ENCODE assay signal across 18 cellular contexts in the genomic region with DNA sequence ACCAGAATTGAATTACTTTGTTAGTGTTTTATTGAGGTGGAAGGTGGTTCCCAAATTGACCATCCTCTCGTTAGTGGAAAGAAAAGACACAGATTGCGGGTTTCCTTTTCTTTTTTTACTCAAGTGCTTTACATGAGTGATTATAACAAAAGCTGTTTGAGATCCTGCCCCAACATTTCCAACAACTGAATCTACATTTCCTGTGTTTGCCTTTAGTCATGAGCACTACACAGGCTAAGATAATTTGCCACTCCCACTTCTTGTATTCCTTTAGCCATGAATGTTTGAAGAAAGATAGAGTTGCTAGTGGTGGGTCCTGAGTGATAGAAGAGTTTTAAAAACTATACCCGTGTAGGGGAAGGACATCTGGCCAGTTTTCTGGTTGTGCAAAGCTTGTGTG. TPM values are rescaled to one million over a fixed set of nuclear protein-coding genes. Genes with fewer than 3 reads are reported as not detected.
DNase-seq lines count a peak whose midpoint lies in the region; FAIRE-seq and TF ChIP-seq lines count a peak whose summit lies in the region.
"Had no signal": no experiment of that assay in that cellular context is flagged by ENCODE, and none has a peak within 500 bp of the region (broad histone marks: within the 10 kb centered on the region; RNA-seq: fewer than 3 reads in every experiment).

No MANE protein-coding gene starts in this region.

- H4K5ac ChIP-seq in H9 (ENCODE audit: insufficient read length, low read depth, low read length): no peak overlapping the region

- H3T11ph ChIP-seq in H9 (ENCODE audit: low read length): no peak overlapping the region

- H3K4me3 Mint-ChIP-seq in H9: no peak overlapping the region
- H3K4me3 Mint-ChIP-seq: T-helper 1 cell treated with Interleukin-12 subunit alpha and Interleukin-12 subunit beta and Interleukin-4 antibody, amounts not matched to agents 30 μg/mL and 1 μg/mL, for 36 hours had no signal

- no peak overlapping the region for H2BK120ac ChIP-seq in H9 (ENCODE audit: low read depth, low read length, poor library complexity, severe bottlenecking)

- H2BK5ac ChIP-seq in H9 (ENCODE audit: insufficient read length, low read length): no peak overlapping the region

- no peak overlapping the region for H3K4me2 ChIP-seq in H9 (ENCODE audit: insufficient read depth, insufficient read length, low read length)

- DNase-seq in NCI-H2081 (lab: John Stamatoyannopoulos, UW) (peak; percentile 37 to 64), NCI-H2081 treated with DMSO at 0.1 percent for 48 hours (lab: John Stamatoyannopoulos, UW) (no peak), H9 (no peak), NCI-H748 treated with DMSO at 0.1 percent for 48 hours (lab: John Stamatoyannopoulos, UW) (peak; percentile 82), epithelial cell of prostate (ENCODE audit: low read depth, low spot score) (peak; percentile 33), DMS 273 (lab: John Stamatoyannopoulos, UW; ENCODE audit: unreplicated experiment) (no peak), NCI-H1930 (lab: John Stamatoyannopoulos, UW) (no peak), D721Med (ENCODE audit: insufficient read length, low spot score) (no peak)
- DNase-seq: Caco-2, GOT3, IMR-90, Kasumi-1, NCI-H1105 treated with DMSO at 0.1 percent for 48 hours, NCI-H524, Peyer's patch, SHP77 treated with DMSO at 0.1 percent for 48 hours had no signal

- H2BK20ac ChIP-seq in H9 (ENCODE audit: low read depth, low read length, poor library complexity, severe bottlenecking): no peak overlapping the region

- H3K27ac ChIP-seq in H9 (ENCODE audit: insufficient read length, low read depth, low read length): no peak overlapping the region
- peak overlapping the region; percentile 50 for H3K27ac ChIP-seq in epithelial cell of prostate
- H3K27ac ChIP-seq: Peyer's patch had no signal

- H2BK15ac ChIP-seq in H9 (ENCODE audit: low read depth, low read length): 0 out of 2 replicates have a peak overlapping the region, but pooled peaks have one; percentile 44

- H2AK5ac ChIP-seq in H9 (ENCODE audit: insufficient read length, low read length): no peak overlapping the region

- H2AFZ ChIP-seq in H9 (ENCODE audit: low read length): no peak overlapping the region

- no peak overlapping the region for H3K18ac ChIP-seq in H9 (ENCODE audit: insufficient read length, low read depth, low read length)

- no peak for FAIRE-seq in D721Med (lab: Jason Lieb, UNC)
- FAIRE-seq: A204.1 had no signal

- H4K8ac ChIP-seq in H9 (replicated peaks; ENCODE audit: insufficient read length, low read depth, low read length): no peak overlapping the region

- no peaks in the 10 kb centered on the region for H3K27me3 ChIP-seq in H9 (ENCODE audit: insufficient read depth, low read length)
- H3K27me3 ChIP-seq: Peyer's patch had no signal

- peaks cover 3 to 12% of the 10 kb centered on the region in 2 experiments for H3K4me1 Mint-ChIP-seq in H9

- no peaks in the 10 kb centered on the region for H3K79me2 ChIP-seq in H9 (ENCODE audit: insufficient read depth, low read length)

- H3K14ac ChIP-seq in H9 (ENCODE audit: insufficient read depth, low read length): no peak overlapping the region

- TF ChIP-seq CTCF in H9 (conservative IDR thresholded peaks at IDR 0.05) (no peak), D721Med (IDR thresholded peaks at IDR 0.05; ENCODE audit: insufficient read depth, missing control alignments) (no peak)

- no peak overlapping the region for H4K91ac ChIP-seq in H9 (ENCODE audit: insufficient read length, low read depth, low read length)

- WGBS in H9 (ENCODE audit: extremely low coverage, insufficient read length, low lambda C conversion rate): no CpG with 5 or more reads among the region's 3 CpGs

- H3K23me2 ChIP-seq in H9 (ENCODE audit: insufficient read length, low read depth, low read length, poor library complexity, severe bottlenecking): no peaks in the 10 kb centered on the region

- H3K23ac ChIP-seq in H9 (ENCODE audit: insufficient read length, low read depth, low read length): no peak overlapping the region

- no peaks in the 10 kb centered on the region for H3K79me1 ChIP-seq in H9 (ENCODE audit: insufficient read depth, low read depth, low read length, poor library complexity, severe bottlenecking)

- no peaks in the 10 kb centered on the region; the same call in 1 of the 2 replicates for H3K27me3 Mint-ChIP-seq in H9 (ENCODE audit: low read depth)

- H3K4ac ChIP-seq in H9 (ENCODE audit: low read depth, low read length): no peak overlapping the region

- no peak overlapping the region for H3K27ac Mint-ChIP-seq in H9
- H3K27ac Mint-ChIP-seq: T-helper 1 cell treated with Interleukin-12 subunit alpha and Interleukin-12 subunit beta and Interleukin-4 antibody, amounts not matched to agents 30 μg/mL and 1 μg/mL, for 36 hours had no signal

- H3K4me1 ChIP-seq in H9 (ENCODE audit: insufficient read depth, low read length): no peaks in the 10 kb centered on the region
- H3K4me1 ChIP-seq: Caco-2, Peyer's patch had no signal

- H3K9ac ChIP-seq in H9 (ENCODE audit: extremely low read depth, insufficient read length, low read length): no peak overlapping the region

- no peaks in the 10 kb centered on the region for H3K36me3 Mint-ChIP-seq in H9 (ENCODE audit: insufficient read depth in 1 of 3, low read depth in 3 of 3)

- no peak overlapping the region for H2BK12ac ChIP-seq in H9 (ENCODE audit: insufficient read length, low read depth, low read length)

- H3K9me3 ChIP-seq in H9 (ENCODE audit: control insufficient read depth, low read depth, low read length): no peaks in the 10 kb centered on the region
- H3K9me3 ChIP-seq: Caco-2, Peyer's patch had no signal

- H3K9me3 Mint-ChIP-seq in H9: no peaks in the 10 kb centered on the region; a peak in 1 of 5 replicates

- H4K20me1 ChIP-seq in H9 (ENCODE audit: control insufficient read depth, insufficient read depth, insufficient read length): no peaks in the 10 kb centered on the region

- no peak overlapping the region for H3K56ac ChIP-seq in H9 (ENCODE audit: insufficient read length, low read depth, low read length)

RNA-seq across cellular contexts. Expression of a gene that starts 16.0 kb away (rescaled TPM):
- not detected in 2 replicates for total RNA-seq in H9 (2021)
- total RNA-seq: Caco-2, IMR-90 had no signal

Comparison
In these comparisons a context has a peak if more than half of its experiments do, and no peak if none do; other contexts are left out.
1. DNase-seq: peak in NCI-H2081 (2 of 2), NCI-H748 treated with DMSO at 0.1 percent for 48 hours (single experiment) and epithelial cell of prostate (single experiment); none in NCI-H2081 treated with DMSO at 0.1 percent for 48 hours (single experiment), H9 (single experiment), DMS 273 (single experiment), NCI-H1930 (0 of 2) and D721Med (single experiment).